In the genomic region with DNA sequence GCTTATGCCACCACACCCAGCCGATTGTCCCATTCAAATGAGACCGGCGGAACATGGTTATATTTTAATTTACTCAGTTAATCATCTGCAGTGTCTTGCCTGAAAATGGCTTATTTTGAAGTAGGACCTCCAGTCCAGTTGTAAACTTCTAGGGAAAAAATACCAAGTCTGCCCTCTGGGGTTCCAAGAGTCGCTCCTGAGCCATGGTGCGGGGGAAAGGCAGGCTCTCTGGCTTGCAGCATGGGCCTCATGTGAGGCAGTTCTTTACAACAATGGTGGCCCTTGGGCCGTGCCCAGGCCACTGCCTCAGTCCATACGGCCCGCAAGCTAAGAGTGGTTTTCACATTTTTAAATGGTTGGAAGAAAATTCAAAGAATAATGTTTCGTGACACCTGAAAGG, we compare ENCODE assay signal across 15 cellular contexts.
"Had no signal": no experiment of that assay in that cellular context is flagged by ENCODE, and none has a peak within 500 bp of the region (broad histone marks: within the 10 kb centered on the region; RNA-seq: fewer than 3 reads in every experiment).

No MANE protein-coding gene starts in this region.

- DNase-seq: activated CD4-positive, alpha-beta memory T cell treated with anti-CD3 and anti-CD28 coated beads for 36 hours; activated effector memory CD4-positive, alpha-beta T cell treated with Interleukin-2 at 50 U/mL for 16 hours; activated T-cell treated with anti-CD3 and anti-CD28 coated beads, Interleukin-2, amount 50 U/mL, for 24 hours; kidney; mesenchymal stem cell; natural killer cell; nucleus accumbens; stimulated activated CD4-positive, alpha-beta T cell treated with anti-CD3 and anti-CD28 coated beads, Interleukin-15, amount 100 ng/mL, for 24 hours; stimulated activated CD4-positive, alpha-beta T cell treated with anti-CD3 and anti-CD28 coated beads, Interleukin-4, amount 100 ng/mL, for 1 hour; stimulated activated naive B cell treated with anti-CD40 and anti-IgM and Interleukin-4, amounts not matched to agents 10 μg/mL and 1 μg/mL and 100 μg/mL, for 72 hours; tibial artery had no signal

- H3K9me3 Mint-ChIP-seq: activated CD4-positive, alpha-beta memory T cell treated with anti-CD3 and anti-CD28 coated beads for 36 hours; activated naive CD4-positive, alpha-beta T cell treated with anti-CD3 and anti-CD28 coated beads, Interleukin-2, amount 50 U/mL, for 72 hours; activated T-cell treated with anti-CD3 and anti-CD28 coated beads, Interleukin-2, amount 50 U/mL, for 24 hours; natural killer cell; stimulated activated naive B cell treated with anti-CD40 and anti-IgM and Interleukin-4, amounts not matched to agents 10 μg/mL and 1 μg/mL and 100 μg/mL, for 72 hours had no signal

- H3K27ac Mint-ChIP-seq: activated CD4-positive, alpha-beta memory T cell treated with anti-CD3 and anti-CD28 coated beads for 36 hours; activated naive CD4-positive, alpha-beta T cell treated with anti-CD3 and anti-CD28 coated beads, Interleukin-2, amount 50 U/mL, for 72 hours; activated T-cell treated with anti-CD3 and anti-CD28 coated beads, Interleukin-2, amount 50 U/mL, for 24 hours; natural killer cell; stimulated activated naive B cell treated with anti-CD40 and anti-IgM and Interleukin-4, amounts not matched to agents 10 μg/mL and 1 μg/mL and 100 μg/mL, for 72 hours had no signal

- H3K27me3 Mint-ChIP-seq: activated CD4-positive, alpha-beta memory T cell treated with anti-CD3 and anti-CD28 coated beads for 36 hours; activated T-cell treated with anti-CD3 and anti-CD28 coated beads, Interleukin-2, amount 50 U/mL, for 24 hours; stimulated activated naive B cell treated with anti-CD40 and anti-IgM and Interleukin-4, amounts not matched to agents 10 μg/mL and 1 μg/mL and 100 μg/mL, for 72 hours had no signal

- H3K36me3 Mint-ChIP-seq: activated naive CD4-positive, alpha-beta T cell treated with anti-CD3 and anti-CD28 coated beads, Interleukin-2, amount 50 U/mL, for 72 hours had no signal

- H3K4me3 ChIP-seq: cardiac muscle cell, esophagus muscularis mucosa, tibial artery, vagina had no signal

- H3K4me3 Mint-ChIP-seq: activated CD4-positive, alpha-beta memory T cell treated with anti-CD3 and anti-CD28 coated beads for 36 hours; activated T-cell treated with anti-CD3 and anti-CD28 coated beads, Interleukin-2, amount 50 U/mL, for 24 hours; natural killer cell; stimulated activated naive B cell treated with anti-CD40 and anti-IgM and Interleukin-4, amounts not matched to agents 10 μg/mL and 1 μg/mL and 100 μg/mL, for 72 hours had no signal
